Comparison of ENCODE assay signal across 8 cellular contexts in the genomic region with DNA sequence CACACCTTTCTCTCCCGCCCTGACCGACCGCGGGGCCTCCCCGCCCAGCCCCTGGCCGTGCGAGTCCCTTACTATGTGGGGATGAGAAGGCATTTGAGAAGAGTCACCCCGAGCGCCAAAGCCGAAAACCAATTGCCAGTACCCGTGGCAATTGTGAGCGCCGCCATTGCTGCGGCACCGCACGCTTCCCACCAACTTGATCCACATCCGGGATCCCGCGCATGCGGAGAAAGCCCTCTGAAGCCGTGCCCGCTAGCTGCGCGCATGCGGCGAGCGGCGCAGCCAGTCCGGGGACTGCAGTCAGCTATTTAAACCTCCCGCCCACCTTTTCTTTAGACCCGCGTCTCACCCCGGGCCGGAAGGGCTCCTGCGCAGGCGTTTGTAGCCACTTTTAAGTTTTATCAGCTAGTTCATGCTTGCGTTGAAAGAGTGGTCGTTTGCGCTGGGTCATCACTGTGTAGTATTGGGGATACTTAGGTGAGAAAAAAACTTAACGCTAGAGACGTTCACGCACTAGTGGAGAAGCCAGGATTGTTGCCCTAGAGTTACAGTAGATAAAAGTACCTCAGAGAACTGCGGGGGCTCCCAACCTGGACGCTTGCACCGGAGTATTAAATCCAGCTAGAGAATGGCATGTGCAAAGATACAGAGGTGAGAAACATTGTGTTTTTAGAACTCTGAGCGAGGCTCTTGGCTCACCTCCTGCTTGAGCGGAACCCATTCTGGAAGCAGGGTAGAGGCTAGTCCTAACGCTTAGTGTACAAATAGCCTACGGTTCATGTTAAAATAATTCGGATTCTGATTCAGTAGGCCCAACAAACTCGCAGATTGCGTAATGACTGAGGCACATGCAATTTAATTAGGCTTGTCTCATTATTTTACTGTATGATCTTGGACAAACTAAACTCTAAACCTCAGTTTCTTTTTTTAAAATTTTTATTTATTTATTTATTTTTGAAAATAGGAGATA. TPM values are rescaled to one million over a fixed set of nuclear protein-coding genes. Genes with fewer than 3 reads are reported as not detected.
DNase-seq lines count a peak whose midpoint lies in the region; ATAC-seq and TF ChIP-seq lines count a peak whose summit lies in the region.

Gene ALG8, minus strand, starts transcription at position 205 of the 970 bp plus-strand sequence. Its CDS starts 38 bp downstream, at position 167.

- H3K27ac Mint-ChIP-seq in chondrocyte (ENCODE audit: unreplicated experiment): peak within 1 kb of the TSS; percentile 95

- H3K36me3 ChIP-seq in kidney epithelial cell (ENCODE audit: control insufficient read depth, insufficient read depth, low read length): no peaks in the 10 kb centered on the region

- peak; percentile 97 for ATAC-seq in HG03432 (IDR thresholded peaks at IDR 0.05; ENCODE audit: unreplicated experiment)

- DNase-seq in AG20443 (ENCODE audit: low spot score) (peak; percentile 100), NCI-H510A (lab: John Stamatoyannopoulos, UW) (peak; percentile 93), chondrocyte (ENCODE audit: low spot score) (peak; percentile 97), kidney epithelial cell (ENCODE audit: low read depth) (peak; percentile 90)
- DNase-seq in activated CD4-positive, alpha-beta T cell treated with anti-CD3 and anti-CD28 coated beads for 24 hours (ENCODE audit: low read depth in 2 of 2): peak; percentile 93 to 95
- peak; percentile 87 to 95 for DNase-seq in stimulated activated CD4-positive, alpha-beta T cell treated with anti-CD3 and anti-CD28 coated beads, Interleukin-1b, Interleukin-23, amount 100 ng/mL, for 1 hour (ENCODE audit: low read depth in 2 of 2)

- no peaks in the 10 kb centered on the region for H3K27me3 ChIP-seq in kidney epithelial cell (ENCODE audit: control insufficient read depth, insufficient read depth, low read length)

- H3K9me3 Mint-ChIP-seq in chondrocyte (ENCODE audit: low read depth): no peaks in the 10 kb centered on the region

- TF ChIP-seq POLR2A in GM19099 (IDR thresholded peaks at IDR 0.05; ENCODE audit: extremely low read depth, insufficient read length, low read depth): peak; percentile 95

- H3K36me3 Mint-ChIP-seq in chondrocyte (ENCODE audit: low read depth): peaks cover 6% of the 10 kb centered on the region

- H3K27me3 Mint-ChIP-seq in chondrocyte (ENCODE audit: low read depth): no peaks in the 10 kb centered on the region

- TF ChIP-seq CTCF in chondrocyte (IDR thresholded peaks at IDR 0.05) (no peak), kidney epithelial cell (IDR thresholded peaks at IDR 0.05; ENCODE audit: insufficient read depth, low read length, poor library complexity, severe bottlenecking) (no peak)

- H3K4me3 Mint-ChIP-seq in chondrocyte (ENCODE audit: unreplicated experiment): peak within 1 kb of the TSS; percentile 88

- H3K4me3 ChIP-seq in kidney epithelial cell (ENCODE audit: low read depth, low read length): peak within 1 kb of the TSS; percentile 79

- H3K4me1 Mint-ChIP-seq in chondrocyte (ENCODE audit: low read depth): peaks cover 27% of the 10 kb centered on the region

RNA-seq across cellular contexts. Expression of gene ALG8, which starts in this region (rescaled TPM):
- total RNA-seq in chondrocyte (28.7 to 48.5 TPM (median 30.1 TPM) in 3 replicates), kidney epithelial cell (18.2 and 31.5 TPM in 2 replicates)

Comparison
In these comparisons a context has a peak if more than half of its experiments do, and no peak if none do; other contexts are left out.
1. Peak in every context shown above with its lines: DNase-seq, ATAC-seq and H3K4me3 ChIP-seq.